21 cellular contexts compared by ENCODE assay signal in genomic region chr5:26833596-26833995, GRCh38.
DNase-seq lines count a peak whose midpoint lies in the region; ATAC-seq and TF ChIP-seq lines count a peak whose summit lies in the region.
"Had no signal": no experiment of that assay in that cellular context is flagged by ENCODE, and none has a peak within 500 bp of the region (broad histone marks: within the 10 kb centered on the region; RNA-seq: fewer than 3 reads in every experiment).

No MANE protein-coding gene starts in this region.

- H3F3A ChIP-seq in PC-3 (ENCODE audit: low read length, unreplicated experiment), result no peaks in the 10 kb centered on the region

- H3K27ac ChIP-seq in PC-3 (ENCODE audit: low read length), result no peak overlapping the region
- H3K27ac ChIP-seq in mesenchymal stem cell (ENCODE audit: low read length, poor library complexity, severe bottlenecking), result no peak overlapping the region
- H3K27ac ChIP-seq: foreskin keratinocyte, PC-9, transverse colon had no signal

- H3K27me3 ChIP-seq in PC-3 (ENCODE audit: low read length) (no peaks in the 10 kb centered on the region), mesenchymal stem cell (ENCODE audit: control insufficient read depth in 1 of 2, insufficient read depth in 1 of 2, low read length in 2 of 2) (no peaks in the 10 kb centered on the region)
- H3K27me3 ChIP-seq: foreskin keratinocyte, transverse colon had no signal

- H3K14ac ChIP-seq in mesenchymal stem cell (ENCODE audit: low read length in 2 of 2), result no peak overlapping the region

- H3K9me3 Mint-ChIP-seq in activated CD4-positive, alpha-beta T cell treated with anti-CD3 and anti-CD28 coated beads for 36 hours (ENCODE audit: low read depth), result peaks cover 16% of the 10 kb centered on the region

- no peak overlapping the region for H2BK120ac ChIP-seq in mesenchymal stem cell (ENCODE audit: low read depth, low read length)

- H3K4me1 ChIP-seq in PC-3 (ENCODE audit: insufficient read depth, low read length), result no peaks in the 10 kb centered on the region; the same call in 1 of the 2 replicates
- H3K4me1 ChIP-seq in mesenchymal stem cell (ENCODE audit: control insufficient read depth, insufficient read depth, low read depth, low read length), result no peaks in the 10 kb centered on the region
- H3K4me1 ChIP-seq: foreskin keratinocyte, transverse colon had no signal

- CTCF ChIA-PET in PC-3 (lab: Charles Lee), result no interaction called here
- CTCF ChIA-PET in activated CD4-positive, alpha-beta T cell treated with anti-CD3 and anti-CD28 coated beads for 36 hours (lab: Charles Lee), result no interaction called here

- no peak overlapping the region for H2AK5ac ChIP-seq in mesenchymal stem cell (ENCODE audit: low read length, severe bottlenecking)

- H3K23ac ChIP-seq in mesenchymal stem cell (ENCODE audit: low read length in 2 of 2), result no peak overlapping the region

- H3K4me2 ChIP-seq in PC-3 (ENCODE audit: low read length) (no peak overlapping the region), mesenchymal stem cell (ENCODE audit: low read length, poor library complexity, severe bottlenecking) (no peak overlapping the region)
- H3K4me2 ChIP-seq: PC-9 had no signal

- H3K36me3 ChIP-seq in PC-3 (ENCODE audit: low read depth, low read length), result no peaks in the 10 kb centered on the region
- no peaks in the 10 kb centered on the region for H3K36me3 ChIP-seq in mesenchymal stem cell (ENCODE audit: control insufficient read depth in 1 of 2, insufficient read depth in 2 of 2, low read depth in 1 of 2, low read length in 2 of 2)
- H3K36me3 ChIP-seq: transverse colon had no signal

- no peak overlapping the region for H3K4me3 Mint-ChIP-seq in activated CD4-positive, alpha-beta T cell treated with anti-CD3 and anti-CD28 coated beads for 36 hours
- H3K4me3 Mint-ChIP-seq: activated CD4-positive, alpha-beta T cell treated with anti-CD3 and anti-CD28 coated beads, Interleukin-2, amount 10 ng/mL, durations not matched to agents 24 days and 14 days; dendritic cell treated with granulocyte-macrophage colony-stimulating factor and Interleukin-4, amounts not matched to agents 40 ng/mL and 50 ng/mL, for 4 days; naive thymus-derived CD4-positive, alpha-beta T cell had no signal

- no peak overlapping the region for H2BK12ac ChIP-seq in mesenchymal stem cell (ENCODE audit: low read length in 2 of 2)

- H2BK5ac ChIP-seq in mesenchymal stem cell (ENCODE audit: low read depth, low read length, poor library complexity, severe bottlenecking), result no peak overlapping the region

- no peak overlapping the region for H3K4me3 ChIP-seq in PC-3 (ENCODE audit: low read length)
- no peak overlapping the region for H3K4me3 ChIP-seq in mesenchymal stem cell (ENCODE audit: insufficient read depth in 1 of 2, low read depth in 1 of 2, low read length in 2 of 2)
- H3K4me3 ChIP-seq: PC-9, transverse colon had no signal

- WGBS in mesenchymal stem cell, result no CpG with 5 or more reads among the region's 3 CpGs

- no peak overlapping the region for H2AFZ ChIP-seq in PC-3 (ENCODE audit: low read length)
- H2AFZ ChIP-seq in mesenchymal stem cell (ENCODE audit: low read depth, low read length), result no peak overlapping the region
- H2AFZ ChIP-seq: PC-9 had no signal

- H3K9ac ChIP-seq in PC-3 (ENCODE audit: low read length), result no peak overlapping the region
- H3K9ac ChIP-seq in mesenchymal stem cell (ENCODE audit: low read length), result no peak overlapping the region

- TF ChIP-seq CTCF in PC-3 (conservative IDR thresholded peaks at IDR 0.05; ENCODE audit: low read depth, low read length), result no peak

- no peak overlapping the region for H2BK15ac ChIP-seq in mesenchymal stem cell (ENCODE audit: low read depth, poor library complexity, severe bottlenecking)

- POLR2A ChIA-PET in PC-3 (lab: Charles Lee; ENCODE audit: unreplicated experiment), result no interaction called here
- POLR2A ChIA-PET in activated CD4-positive, alpha-beta T cell treated with anti-CD3 and anti-CD28 coated beads for 36 hours (lab: Charles Lee), result no interaction called here

- no peaks in the 10 kb centered on the region for H3K79me1 ChIP-seq in mesenchymal stem cell (replicated peaks; ENCODE audit: low read length, poor library complexity, severe bottlenecking)

- H4K8ac ChIP-seq in mesenchymal stem cell (ENCODE audit: low read length), result no peak overlapping the region

- no peaks in the 10 kb centered on the region for H3K79me2 ChIP-seq in PC-3 (ENCODE audit: low read length)

- H3K9me3 ChIP-seq in PC-3 (ENCODE audit: low read length) (no peaks in the 10 kb centered on the region), mesenchymal stem cell (ENCODE audit: control insufficient read depth, low read length) (no peaks in the 10 kb centered on the region)
- H3K9me3 ChIP-seq: transverse colon had no signal

- no peak overlapping the region for H3K18ac ChIP-seq in mesenchymal stem cell (ENCODE audit: low read depth in 1 of 2, low read length in 2 of 2)

- BruUV-seq in PC-3 (replicated peaks; lab: Mats Ljungman, UMichigan), result no TSS peak

- H4K20me1 ChIP-seq in PC-3 (ENCODE audit: low read length), result no peaks in the 10 kb centered on the region

- H3K9me2 ChIP-seq in PC-3 (replicated peaks; ENCODE audit: low read length), result no peaks in the 10 kb centered on the region

- no peak overlapping the region for H3K4ac ChIP-seq in mesenchymal stem cell (ENCODE audit: low read depth in 1 of 2, low read length in 2 of 2)

- H3K27ac Mint-ChIP-seq in activated CD4-positive, alpha-beta T cell treated with anti-CD3 and anti-CD28 coated beads for 36 hours, result no peak overlapping the region
- H3K27ac Mint-ChIP-seq: activated CD4-positive, alpha-beta T cell treated with anti-CD3 and anti-CD28 coated beads, Interleukin-2, amount 10 ng/mL, durations not matched to agents 24 days and 14 days; dendritic cell treated with granulocyte-macrophage colony-stimulating factor and Interleukin-4, amounts not matched to agents 40 ng/mL and 50 ng/mL, for 4 days; naive thymus-derived CD4-positive, alpha-beta T cell had no signal

- DNase-seq in GF-D8 (lab: John Stamatoyannopoulos, UW) (peak; percentile 31), LHCN-M2 (ENCODE audit: low read depth) (peak; percentile 65), PC-3 (peak; percentile 29), mesenchymal stem cell (peak; percentile 3)
- no peak for DNase-seq in stimulated activated CD4-positive, alpha-beta T cell treated with anti-CD3 and anti-CD28 coated beads, Interleukin-1b, Interleukin-23, amount 100 ng/mL, for 48 hours
- no peak for DNase-seq in activated CD4-positive, alpha-beta T cell treated with anti-CD3 and anti-CD28 coated beads for 36 hours
- DNase-seq: activated CD4-positive, alpha-beta T cell treated with anti-CD3 and anti-CD28 coated beads, Interleukin-2, amount 10 ng/mL, durations not matched to agents 24 days and 14 days; activated gamma-delta T cell; Calu3; kidney; mammary epithelial cell; naive thymus-derived CD4-positive, alpha-beta T cell; NCI-H1694 treated with DMSO at 0.1 percent for 48 hours; NCI-H510A treated with DMSO at 0.1 percent for 48 hours; PC-9; stimulated activated naive CD4-positive, alpha-beta T cell; transverse colon had no signal

- no peaks in the 10 kb centered on the region for H3K36me3 Mint-ChIP-seq in activated CD4-positive, alpha-beta T cell treated with anti-CD3 and anti-CD28 coated beads for 36 hours (ENCODE audit: low read depth)
- H3K36me3 Mint-ChIP-seq: naive thymus-derived CD4-positive, alpha-beta T cell had no signal

- H4K91ac ChIP-seq in mesenchymal stem cell (ENCODE audit: low read length), result no peak overlapping the region

- ATAC-seq in PC-3 (no peak; the same call in 1 of the 2 replicates), GM18519 (IDR thresholded peaks at IDR 0.05; ENCODE audit: low FRiP score, unreplicated experiment) (no peak)
- no peak for ATAC-seq in activated CD4-positive, alpha-beta T cell treated with anti-CD3 and anti-CD28 coated beads for 36 hours
- ATAC-seq: foreskin keratinocyte; naive thymus-derived CD4-positive, alpha-beta T cell; sciatic nerve had no signal

- no peaks in the 10 kb centered on the region for H3K4me1 Mint-ChIP-seq in activated CD4-positive, alpha-beta T cell treated with anti-CD3 and anti-CD28 coated beads for 36 hours
- H3K4me1 Mint-ChIP-seq: activated CD4-positive, alpha-beta T cell treated with anti-CD3 and anti-CD28 coated beads, Interleukin-2, amount 10 ng/mL, durations not matched to agents 24 days and 14 days; naive thymus-derived CD4-positive, alpha-beta T cell had no signal

- H3K27me3 Mint-ChIP-seq in activated CD4-positive, alpha-beta T cell treated with anti-CD3 and anti-CD28 coated beads for 36 hours, result no peaks in the 10 kb centered on the region
- H3K27me3 Mint-ChIP-seq: activated CD4-positive, alpha-beta T cell treated with anti-CD3 and anti-CD28 coated beads, Interleukin-2, amount 10 ng/mL, durations not matched to agents 24 days and 14 days; dendritic cell treated with granulocyte-macrophage colony-stimulating factor and Interleukin-4, amounts not matched to agents 40 ng/mL and 50 ng/mL, for 4 days; naive thymus-derived CD4-positive, alpha-beta T cell had no signal

- intact Hi-C loops in PC-3 (cut with micrococcal nuclease), result no loop called here
- intact Hi-C loops in activated CD4-positive, alpha-beta T cell treated with anti-CD3 and anti-CD28 coated beads for 36 hours (cut with DNase I, micrococcal nuclease), result no loop called here

Comparison
In these comparisons a context has a peak if more than half of its experiments do, and no peak if none do; other contexts are left out.
1. DNase-seq: peak in GF-D8 (single experiment), LHCN-M2 (single experiment), PC-3 (single experiment) and mesenchymal stem cell (single experiment); none in stimulated activated CD4-positive, alpha-beta T cell treated with anti-CD3 and anti-CD28 coated beads, Interleukin-1b, Interleukin-23, amount 100 ng/mL, for 48 hours (single experiment) and activated CD4-positive, alpha-beta T cell treated with anti-CD3 and anti-CD28 coated beads for 36 hours (single experiment).